In genomic region chr9:37511715-37512010, GRCh38 we compare ENCODE assay signal across 18 cellular contexts. TPM values are rescaled to one million over a fixed set of nuclear protein-coding genes. Genes with fewer than 3 reads are reported as not detected.
DNase-seq lines count a peak whose midpoint lies in the region; ATAC-seq and TF ChIP-seq lines count a peak whose summit lies in the region.
"Had no signal": no experiment of that assay in that cellular context is flagged by ENCODE, and none has a peak within 500 bp of the region (broad histone marks: within the 10 kb centered on the region; RNA-seq: fewer than 3 reads in every experiment).

No MANE protein-coding gene starts in this region.

- H3K4me1 Mint-ChIP-seq in natural killer cell (peaks cover 45 to 65% of the 10 kb centered on the region in 2 donors), chondrocyte (ENCODE audit: low read depth) (no peaks in the 10 kb centered on the region)
- peaks cover 41 to 53% of the 10 kb centered on the region in 2 donors for H3K4me1 Mint-ChIP-seq in natural killer cell treated with Interleukin-12 subunit alpha and Interleukin-12 subunit beta and Interleukin-15 and Interleukin-18, amount 100 ng/mL, for 72 hours (ENCODE audit: low read depth in 2 of 2)
- peaks cover 11% of the 10 kb centered on the region for H3K4me1 Mint-ChIP-seq in activated CD8-positive, alpha-beta memory T cell treated with anti-CD3 and anti-CD28 coated beads, Interleukin-2, amount 10 ng/mL, durations not matched to agents 7 days and 5 days

- H3K4me3 Mint-ChIP-seq in natural killer cell (no peak overlapping the region), chondrocyte (ENCODE audit: unreplicated experiment) (no peak overlapping the region)
- H3K4me3 Mint-ChIP-seq in natural killer cell treated with Interleukin-12 subunit alpha and Interleukin-12 subunit beta and Interleukin-15 and Interleukin-18, amount 100 ng/mL, for 72 hours, result no peak overlapping the region
- H3K4me3 Mint-ChIP-seq in activated CD8-positive, alpha-beta memory T cell treated with anti-CD3 and anti-CD28 coated beads, Interleukin-2, amount 10 ng/mL, durations not matched to agents 7 days and 5 days, result no peak overlapping the region

- peak overlapping the region; percentile 25 for H2BK120ac ChIP-seq in neuronal stem cell (ENCODE audit: low read depth, low read length)

- H3K36me3 Mint-ChIP-seq in natural killer cell, result no peaks in the 10 kb centered on the region
- peaks cover 8% of the 10 kb centered on the region for H3K36me3 Mint-ChIP-seq in natural killer cell treated with Interleukin-12 subunit alpha and Interleukin-12 subunit beta and Interleukin-15 and Interleukin-18, amount 100 ng/mL, for 72 hours
- peaks cover 17% of the 10 kb centered on the region for H3K36me3 Mint-ChIP-seq in chondrocyte (ENCODE audit: low read depth)
- peaks cover 3% of the 10 kb centered on the region for H3K36me3 Mint-ChIP-seq in activated CD8-positive, alpha-beta memory T cell treated with anti-CD3 and anti-CD28 coated beads, Interleukin-2, amount 10 ng/mL, durations not matched to agents 7 days and 5 days

- peaks cover 0 to 3% of the 10 kb centered on the region in 2 donors for H3K4me1 ChIP-seq in neuronal stem cell (ENCODE audit: control insufficient read depth in 2 of 2, insufficient read depth in 1 of 2, low read depth in 1 of 2, low read length in 2 of 2)
- H3K4me1 ChIP-seq: Caco-2 had no signal

- H4K8ac ChIP-seq in neuronal stem cell (ENCODE audit: low read depth, low read length), result peak overlapping the region; percentile 52

- H4K91ac ChIP-seq in neuronal stem cell (ENCODE audit: low read depth, low read length, poor library complexity), result peak overlapping the region; percentile 91

- no peak overlapping the region for H3K4me2 ChIP-seq in neuronal stem cell (ENCODE audit: insufficient read depth, low read length, poor library complexity, severe bottlenecking)

- no peaks in the 10 kb centered on the region for H3K9me3 ChIP-seq in neuronal stem cell (replicated peaks in 1 of 2; ENCODE audit: control insufficient read depth in 2 of 2, insufficient read depth in 1 of 2, low read depth in 1 of 2, low read length in 2 of 2)
- H3K9me3 ChIP-seq: Caco-2 had no signal

- H2BK15ac ChIP-seq in neuronal stem cell (ENCODE audit: low read length), result no peak overlapping the region

- H3K36me3 ChIP-seq in neuronal stem cell (replicated peaks in 1 of 2; ENCODE audit: control insufficient read depth in 2 of 2, insufficient read depth in 2 of 2, low read length in 2 of 2), result peaks cover 19 to 67% of the 10 kb centered on the region in 2 donors

- H3K27me3 ChIP-seq in neuronal stem cell (ENCODE audit: control insufficient read depth in 3 of 3, insufficient read depth in 3 of 3, low read depth in 1 of 3, low read length in 3 of 3), result peaks cover 0 to 2% (median 0%) of the 10 kb centered on the region in 3 experiments

- no peak overlapping the region for H2AFZ ChIP-seq in neuronal stem cell (ENCODE audit: low read length)

- no peak overlapping the region for H2AK5ac ChIP-seq in neuronal stem cell (ENCODE audit: low read depth, low read length)

- peak overlapping the region; percentile 47 for H3K23ac ChIP-seq in neuronal stem cell (ENCODE audit: low read depth, low read length, poor library complexity)

- no peak overlapping the region for H3K27ac ChIP-seq in neuronal stem cell (replicated peaks; ENCODE audit: low read length)

- no CpG with 5 or more reads among the region's 6 CpGs for WGBS in neuronal stem cell (ENCODE audit: extremely low coverage in 2 of 2, insufficient read length in 2 of 2, insufficient replicate concordance in 1 of 2), 2 donors

- no peak overlapping the region for H2BK12ac ChIP-seq in neuronal stem cell (ENCODE audit: low read length)

- no peak overlapping the region for H3K4ac ChIP-seq in neuronal stem cell (ENCODE audit: low read length)

- peak overlapping the region; percentile 63 to 81 for H3K27ac Mint-ChIP-seq in natural killer cell
- peak overlapping the region in 1 of 2 donors; percentile 27 for H3K27ac Mint-ChIP-seq in natural killer cell treated with Interleukin-12 subunit alpha and Interleukin-12 subunit beta and Interleukin-15 and Interleukin-18, amount 100 ng/mL, for 72 hours
- H3K27ac Mint-ChIP-seq in chondrocyte (ENCODE audit: unreplicated experiment), result no peak overlapping the region
- H3K27ac Mint-ChIP-seq in activated CD8-positive, alpha-beta memory T cell treated with anti-CD3 and anti-CD28 coated beads, Interleukin-2, amount 10 ng/mL, durations not matched to agents 7 days and 5 days, result no peak overlapping the region

- CTCF ChIA-PET in activated CD8-positive, alpha-beta memory T cell treated with anti-CD3 and anti-CD28 coated beads, Interleukin-2, amount 10 ng/mL, durations not matched to agents 7 days and 5 days (lab: Charles Lee), result interaction anchor here (1.6 kb wide), 1 partner anchor 24 kb away, joined by 4 read pairs; no protein-coding TSS in a partner anchor

- peak overlapping the region; percentile 12 for H3K9ac ChIP-seq in neuronal stem cell (ENCODE audit: low read depth, low read length, poor library complexity)

- H3K4me3 ChIP-seq in neuronal stem cell (ENCODE audit: low read length in 2 of 2), result no peak overlapping the region

- no peaks in the 10 kb centered on the region for H3K79me1 ChIP-seq in neuronal stem cell (ENCODE audit: low read depth, low read length)

- intact Hi-C loops in natural killer cell (cut with micrococcal nuclease), result no loop called here

- H3K27me3 Mint-ChIP-seq in natural killer cell (ENCODE audit: low read depth in 2 of 2), result peaks cover 0 to 10% of the 10 kb centered on the region in 2 donors
- peaks cover 0 to 11% of the 10 kb centered on the region in 2 donors for H3K27me3 Mint-ChIP-seq in natural killer cell treated with Interleukin-12 subunit alpha and Interleukin-12 subunit beta and Interleukin-15 and Interleukin-18, amount 100 ng/mL, for 72 hours
- no peaks in the 10 kb centered on the region for H3K27me3 Mint-ChIP-seq in chondrocyte (ENCODE audit: low read depth)
- no peaks in the 10 kb centered on the region for H3K27me3 Mint-ChIP-seq in activated CD8-positive, alpha-beta memory T cell treated with anti-CD3 and anti-CD28 coated beads, Interleukin-2, amount 10 ng/mL, durations not matched to agents 7 days and 5 days

- ATAC-seq in natural killer cell, result no peak
- no peak for ATAC-seq in natural killer cell treated with Interleukin-12 subunit alpha and Interleukin-12 subunit beta and Interleukin-15 and Interleukin-18, amount 100 ng/mL, for 72 hours
- ATAC-seq in HG03521 (IDR thresholded peaks at IDR 0.05; ENCODE audit: unreplicated experiment), result no peak
- no peak for ATAC-seq in activated CD8-positive, alpha-beta memory T cell treated with anti-CD3 and anti-CD28 coated beads, Interleukin-2, amount 10 ng/mL, durations not matched to agents 7 days and 5 days
- ATAC-seq in HG03342 (IDR thresholded peaks at IDR 0.05; ENCODE audit: unreplicated experiment), result no peak

- H2BK5ac ChIP-seq in neuronal stem cell (ENCODE audit: low read length), result no peak overlapping the region

- no peak for TF ChIP-seq CTCF in natural killer cell (IDR thresholded peaks at IDR 0.05)
- no peak for TF ChIP-seq CTCF in chondrocyte (IDR thresholded peaks at IDR 0.05)

- peak overlapping the region; percentile 32 for H3K18ac ChIP-seq in neuronal stem cell (ENCODE audit: low read length)

- H3K9me3 Mint-ChIP-seq in natural killer cell (no peaks in the 10 kb centered on the region), chondrocyte (ENCODE audit: low read depth) (no peaks in the 10 kb centered on the region)
- no peaks in the 10 kb centered on the region for H3K9me3 Mint-ChIP-seq in natural killer cell treated with Interleukin-12 subunit alpha and Interleukin-12 subunit beta and Interleukin-15 and Interleukin-18, amount 100 ng/mL, for 72 hours
- no peaks in the 10 kb centered on the region for H3K9me3 Mint-ChIP-seq in activated CD8-positive, alpha-beta memory T cell treated with anti-CD3 and anti-CD28 coated beads, Interleukin-2, amount 10 ng/mL, durations not matched to agents 7 days and 5 days (ENCODE audit: low read depth)

- DNase-seq in natural killer cell (no peak), chondrocyte (ENCODE audit: low spot score) (peak; percentile 72), neuronal stem cell (ENCODE audit: low spot score) (no peak), occipital lobe (lab: John Stamatoyannopoulos, UW) (no peak)
- no peak for DNase-seq in natural killer cell treated with Interleukin-12 subunit alpha and Interleukin-12 subunit beta and Interleukin-15 and Interleukin-18, amount 100 ng/mL, for 72 hours (ENCODE audit: low spot score)
- DNase-seq in activated CD8-positive, alpha-beta memory T cell treated with anti-CD3 and anti-CD28 coated beads, Interleukin-2, amount 10 ng/mL, durations not matched to agents 7 days and 5 days, result no peak
- DNase-seq: DMS153; GF-D8; HCEC 1CT; NCI-H1436; NCI-H2029; NCI-H510A; NCI-H748 treated with DMSO at 0.1 percent for 48 hours; NK-92 treated with Interleukin-12 subunit alpha and Interleukin-12 subunit beta, amount 100 ng/mL, for 24 hours; SHP77 treated with DMSO at 0.1 percent for 48 hours had no signal

- H3K14ac ChIP-seq in neuronal stem cell (ENCODE audit: low read length), result no peak overlapping the region

RNA-seq across cellular contexts. Expression of gene POLR1E, which starts 25.9 kb away (rescaled TPM):
- total RNA-seq in natural killer cell (10 to 100 TPM; 17.4 to 23.8 (median 17.8) TPM), chondrocyte (12.7 to 13.9 TPM (median 13.7 TPM) in 3 replicates), occipital lobe (46.0 TPM)
- 10 to 100 TPM; 37.0 to 70.2 TPM for total RNA-seq in natural killer cell treated with Interleukin-12 subunit alpha and Interleukin-12 subunit beta and Interleukin-15 and Interleukin-18, amount 100 ng/mL, for 72 hours
- polyA plus RNA-seq in neuronal stem cell (2013, experiment 1 of 2), result 23.1 TPM
- polyA plus RNA-seq in neuronal stem cell (2013, experiment 2 of 2), result 21.5 TPM
- total RNA-seq in activated CD8-positive, alpha-beta memory T cell treated with anti-CD3 and anti-CD28 coated beads, Interleukin-2, amount 10 ng/mL, durations not matched to agents 7 days and 5 days, result 10 to 100 TPM; 35.5 to 43.0 TPM

RNA-seq across cellular contexts. Expression of gene ZBTB5, which starts 46.4 kb away (rescaled TPM):
- total RNA-seq in natural killer cell (10 to 100 TPM; 12.6 to 14.2 (median 13.3) TPM), chondrocyte (14.1 to 15.3 TPM (median 14.5 TPM) in 3 replicates), occipital lobe (22.5 TPM)
- total RNA-seq in natural killer cell treated with Interleukin-12 subunit alpha and Interleukin-12 subunit beta and Interleukin-15 and Interleukin-18, amount 100 ng/mL, for 72 hours, result 1 to 10 TPM; 8.5 TPM
- polyA plus RNA-seq in neuronal stem cell (2013, experiment 1 of 2), result 19.2 TPM
- polyA plus RNA-seq in neuronal stem cell (2013, experiment 2 of 2), result 19.2 TPM
- total RNA-seq in activated CD8-positive, alpha-beta memory T cell treated with anti-CD3 and anti-CD28 coated beads, Interleukin-2, amount 10 ng/mL, durations not matched to agents 7 days and 5 days, result 1 to 10 TPM; 9.7 TPM

Comparison
In these comparisons a context has a peak if more than half of its experiments do, and no peak if none do; other contexts are left out.
1. H3K27ac Mint-ChIP-seq: peak in natural killer cell (2 of 2); none in chondrocyte (single experiment) and activated CD8-positive, alpha-beta memory T cell treated with anti-CD3 and anti-CD28 coated beads, Interleukin-2, amount 10 ng/mL, durations not matched to agents 7 days and 5 days (single experiment).